In the genomic region with DNA sequence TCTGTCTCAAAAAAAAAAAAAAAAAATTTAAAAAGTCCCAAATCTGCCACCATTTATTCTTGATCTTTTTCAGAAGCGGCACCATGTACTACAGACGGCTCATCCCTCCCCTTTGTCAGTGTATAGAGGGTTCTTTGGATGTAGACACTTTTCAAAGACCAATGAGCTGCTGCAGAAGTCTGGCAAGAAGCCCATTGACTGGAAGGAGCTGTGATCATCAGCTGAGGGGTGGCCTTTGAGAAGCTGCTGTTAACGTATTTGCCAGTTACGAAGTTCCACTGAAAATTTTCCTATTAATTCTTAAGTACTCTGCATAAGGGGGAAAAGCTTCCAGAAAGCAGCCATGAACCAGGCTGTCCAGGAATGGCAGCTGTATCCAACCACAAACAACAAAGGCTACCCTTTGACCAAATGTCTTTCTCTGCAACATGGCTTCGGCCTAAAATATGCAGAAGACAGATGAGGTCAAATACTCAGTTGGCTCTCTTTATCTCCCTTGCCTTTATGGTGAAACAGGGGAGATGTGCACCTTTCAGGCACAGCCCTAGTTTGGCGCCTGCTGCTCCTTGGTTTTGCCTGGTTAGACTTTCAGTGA, we compare ENCODE assay signal across 1 cellular context.
TF ChIP-seq lines count a peak whose summit lies in the region.

No MANE protein-coding gene starts in this region.

TF ChIP-seq in GM12878, 131 proteins besides CTCF, POLR2A, EP300 and RAD21:
- TF ChIP-seq IRF4 (IDR thresholded peaks at IDR 0.05; ENCODE audit: low read depth, low read length) (no peak), IKZF1 (conservative IDR thresholded peaks at IDR 0.05) (no peak), JUND (IDR thresholded peaks at IDR 0.05; ENCODE audit: low read depth, low read length) (no peak), NFIC (IDR thresholded peaks at IDR 0.05; ENCODE audit: low read depth, low read length) (no peak), MYB (IDR thresholded peaks at IDR 0.05; ENCODE audit: borderline replicate concordance, low read depth, low read length) (no peak), ASH2L (IDR thresholded peaks at IDR 0.05; ENCODE audit: borderline replicate concordance, low read depth) (no peak), SREBF1 (IDR thresholded peaks at IDR 0.05; ENCODE audit: low read length) (no peak), KAT2A (conservative IDR thresholded peaks at IDR 0.05; ENCODE audit: control insufficient read depth, low read depth, low read length) (no peak), BACH1 (IDR thresholded peaks at IDR 0.05; ENCODE audit: borderline replicate concordance) (no peak), CREB1 (IDR thresholded peaks at IDR 0.05; ENCODE audit: low read depth) (no peak), SUPT20H (IDR thresholded peaks at IDR 0.05; ENCODE audit: borderline replicate concordance, control insufficient read depth, low read depth, low read length) (no peak), SPI1 (IDR thresholded peaks at IDR 0.05; ENCODE audit: borderline replicate concordance, insufficient read depth, low read depth, low read length) (no peak)
- TF ChIP-seq, protein P1, sequence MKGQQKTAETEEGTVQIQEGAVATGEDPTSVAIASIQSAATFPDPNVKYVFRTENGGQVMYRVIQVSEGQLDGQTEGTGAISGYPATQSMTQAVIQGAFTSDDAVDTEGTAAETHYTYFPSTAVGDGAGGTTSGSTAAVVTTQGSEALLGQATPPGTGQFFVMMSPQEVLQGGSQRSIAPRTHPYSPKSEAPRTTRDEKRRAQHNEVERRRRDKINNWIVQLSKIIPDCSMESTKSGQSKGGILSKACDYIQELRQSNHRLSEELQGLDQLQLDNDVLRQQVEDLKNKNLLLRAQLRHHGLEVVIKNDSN (IDR thresholded peaks at IDR 0.05; ENCODE audit: borderline replicate concordance, extremely low read length, insufficient read depth, low read depth, low read length): no peak
- TF ChIP-seq, protein P2, sequence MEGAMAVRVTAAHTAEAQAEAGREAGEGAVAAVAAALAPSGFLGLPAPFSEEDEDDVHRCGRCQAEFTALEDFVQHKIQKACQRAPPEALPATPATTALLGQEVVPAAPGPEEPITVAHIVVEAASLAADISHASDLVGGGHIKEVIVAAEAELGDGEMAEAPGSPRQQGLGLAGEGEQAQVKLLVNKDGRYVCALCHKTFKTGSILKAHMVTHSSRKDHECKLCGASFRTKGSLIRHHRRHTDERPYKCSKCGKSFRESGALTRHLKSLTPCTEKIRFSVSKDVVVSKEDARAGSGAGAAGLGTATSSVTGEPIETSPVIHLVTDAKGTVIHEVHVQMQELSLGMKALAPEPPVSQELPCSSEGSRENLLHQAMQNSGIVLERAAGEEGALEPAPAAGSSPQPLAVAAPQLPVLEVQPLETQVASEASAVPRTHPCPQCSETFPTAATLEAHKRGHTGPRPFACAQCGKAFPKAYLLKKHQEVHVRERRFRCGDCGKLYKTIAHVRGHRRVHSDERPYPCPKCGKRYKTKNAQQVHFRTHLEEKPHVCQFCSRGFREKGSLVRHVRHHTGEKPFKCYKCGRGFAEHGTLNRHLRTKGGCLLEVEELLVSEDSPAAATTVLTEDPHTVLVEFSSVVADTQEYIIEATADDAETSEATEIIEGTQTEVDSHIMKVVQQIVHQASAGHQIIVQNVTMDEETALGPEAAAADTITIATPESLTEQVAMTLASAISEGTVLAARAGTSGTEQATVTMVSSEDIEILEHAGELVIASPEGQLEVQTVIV (IDR thresholded peaks at IDR 0.05; ENCODE audit: borderline replicate concordance, partially characterized antibody): no peak
- TF ChIP-seq, protein P3, sequence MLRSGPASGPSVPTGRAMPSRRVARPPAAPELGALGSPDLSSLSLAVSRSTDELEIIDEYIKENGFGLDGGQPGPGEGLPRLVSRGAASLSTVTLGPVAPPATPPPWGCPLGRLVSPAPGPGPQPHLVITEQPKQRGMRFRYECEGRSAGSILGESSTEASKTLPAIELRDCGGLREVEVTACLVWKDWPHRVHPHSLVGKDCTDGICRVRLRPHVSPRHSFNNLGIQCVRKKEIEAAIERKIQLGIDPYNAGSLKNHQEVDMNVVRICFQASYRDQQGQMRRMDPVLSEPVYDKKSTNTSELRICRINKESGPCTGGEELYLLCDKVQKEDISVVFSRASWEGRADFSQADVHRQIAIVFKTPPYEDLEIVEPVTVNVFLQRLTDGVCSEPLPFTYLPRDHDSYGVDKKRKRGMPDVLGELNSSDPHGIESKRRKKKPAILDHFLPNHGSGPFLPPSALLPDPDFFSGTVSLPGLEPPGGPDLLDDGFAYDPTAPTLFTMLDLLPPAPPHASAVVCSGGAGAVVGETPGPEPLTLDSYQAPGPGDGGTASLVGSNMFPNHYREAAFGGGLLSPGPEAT (IDR thresholded peaks at IDR 0.05; ENCODE audit: low read depth): no peak
- TF ChIP-seq, protein P4, sequence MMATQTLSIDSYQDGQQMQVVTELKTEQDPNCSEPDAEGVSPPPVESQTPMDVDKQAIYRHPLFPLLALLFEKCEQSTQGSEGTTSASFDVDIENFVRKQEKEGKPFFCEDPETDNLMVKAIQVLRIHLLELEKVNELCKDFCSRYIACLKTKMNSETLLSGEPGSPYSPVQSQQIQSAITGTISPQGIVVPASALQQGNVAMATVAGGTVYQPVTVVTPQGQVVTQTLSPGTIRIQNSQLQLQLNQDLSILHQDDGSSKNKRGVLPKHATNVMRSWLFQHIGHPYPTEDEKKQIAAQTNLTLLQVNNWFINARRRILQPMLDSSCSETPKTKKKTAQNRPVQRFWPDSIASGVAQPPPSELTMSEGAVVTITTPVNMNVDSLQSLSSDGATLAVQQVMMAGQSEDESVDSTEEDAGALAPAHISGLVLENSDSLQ (IDR thresholded peaks at IDR 0.05): no peak
- TF ChIP-seq, protein P5, sequence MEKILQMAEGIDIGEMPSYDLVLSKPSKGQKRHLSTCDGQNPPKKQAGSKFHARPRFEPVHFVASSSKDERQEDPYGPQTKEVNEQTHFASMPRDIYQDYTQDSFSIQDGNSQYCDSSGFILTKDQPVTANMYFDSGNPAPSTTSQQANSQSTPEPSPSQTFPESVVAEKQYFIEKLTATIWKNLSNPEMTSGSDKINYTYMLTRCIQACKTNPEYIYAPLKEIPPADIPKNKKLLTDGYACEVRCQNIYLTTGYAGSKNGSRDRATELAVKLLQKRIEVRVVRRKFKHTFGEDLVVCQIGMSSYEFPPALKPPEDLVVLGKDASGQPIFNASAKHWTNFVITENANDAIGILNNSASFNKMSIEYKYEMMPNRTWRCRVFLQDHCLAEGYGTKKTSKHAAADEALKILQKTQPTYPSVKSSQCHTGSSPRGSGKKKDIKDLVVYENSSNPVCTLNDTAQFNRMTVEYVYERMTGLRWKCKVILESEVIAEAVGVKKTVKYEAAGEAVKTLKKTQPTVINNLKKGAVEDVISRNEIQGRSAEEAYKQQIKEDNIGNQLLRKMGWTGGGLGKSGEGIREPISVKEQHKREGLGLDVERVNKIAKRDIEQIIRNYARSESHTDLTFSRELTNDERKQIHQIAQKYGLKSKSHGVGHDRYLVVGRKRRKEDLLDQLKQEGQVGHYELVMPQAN (conservative IDR thresholded peaks at IDR 0.05): no peak
